Comparison of ENCODE assay signal across 8 cellular contexts in genomic region chr4:97903436-97904189, GRCh38.
DNase-seq lines count a peak whose midpoint lies in the region; ATAC-seq and TF ChIP-seq lines count a peak whose summit lies in the region.
"Not testable (repeated sequence)": the region's sequence is repeated elsewhere in the genome, so short reads cannot be mapped to it uniquely, and the experiment has no call there.

No MANE protein-coding gene starts in this region.

- not testable (repeated sequence) for H3K27ac Mint-ChIP-seq in Caco-2 (ENCODE audit: unreplicated experiment)
- H3K27ac Mint-ChIP-seq in WTC11: peak overlapping the region; percentile 89
- peak overlapping the region; percentile 52 for H3K27ac Mint-ChIP-seq in glutamatergic neuron (ENCODE audit: unreplicated experiment)
- peak overlapping the region; percentile 75 for H3K27ac Mint-ChIP-seq in neural crest cell (ENCODE audit: unreplicated experiment)

- DNase-seq in Caco-2 (peak; percentile 33 to 66), NCI-H2029 (lab: John Stamatoyannopoulos, UW) (peak; percentile 1), NCI-H748 (lab: John Stamatoyannopoulos, UW; ENCODE audit: unreplicated experiment) (peak; percentile 66), WTC11 (ENCODE audit: low spot score) (peak; percentile 76)
- DNase-seq in glutamatergic neuron; neural crest cell (ENCODE audit: low read depth, low spot score): not testable (repeated sequence)

- H3K9me3 Mint-ChIP-seq in Caco-2 (ENCODE audit: unreplicated experiment); glutamatergic neuron (ENCODE audit: unreplicated experiment): not testable (repeated sequence)
- peaks cover 20% of the 10 kb centered on the region for H3K9me3 Mint-ChIP-seq in WTC11
- H3K9me3 Mint-ChIP-seq in neural crest cell: peaks cover 12% of the 10 kb centered on the region

- H3K9ac ChIP-seq in ES-I3 (ENCODE audit: low read depth, low read length) (peak overlapping the region; percentile 56), HUES64 (ENCODE audit: low read depth, low read length) (peak overlapping the region; percentile 47; the same call in 1 of the 2 replicates)

- WGBS in HUES64: 76% methylated on average over 20 of the region's 23 CpGs

- 0 out of 2 replicates have a peak overlapping the region, but pooled peaks have one; percentile 7 for H3K4me3 ChIP-seq in Caco-2 (ENCODE audit: low read depth, low read length)
- peak overlapping the region; percentile 32 for H3K4me3 ChIP-seq in HUES64 (ENCODE audit: low read length)

- H3K27me3 Mint-ChIP-seq in Caco-2 (ENCODE audit: insufficient read depth, unreplicated experiment); glutamatergic neuron (ENCODE audit: unreplicated experiment); neural crest cell (ENCODE audit: low read depth): not testable (repeated sequence)
- peaks cover 11% of the 10 kb centered on the region for H3K27me3 Mint-ChIP-seq in WTC11 (ENCODE audit: low read depth)

- not testable (repeated sequence) for H3K36me3 ChIP-seq in Caco-2 (ENCODE audit: control insufficient read depth, insufficient read depth, low read length); ES-I3 (ENCODE audit: insufficient read depth, low read length); HUES64 (ENCODE audit: insufficient read depth, low read length)

- POLR2A ChIA-PET in Caco-2 (lab: Charles Lee); WTC11 (lab: Charles Lee): not testable (repeated sequence)

- ATAC-seq in WTC11: not testable (repeated sequence)

- not testable (repeated sequence) for H3K9me3 ChIP-seq in Caco-2; ES-I3 (ENCODE audit: control insufficient read depth, insufficient read depth, low read length)
- peaks cover 10% of the 10 kb centered on the region for H3K9me3 ChIP-seq in HUES64 (ENCODE audit: insufficient read depth, low read depth, low read length)

- H3K27me3 ChIP-seq in Caco-2 (replicated peaks; ENCODE audit: control insufficient read depth, insufficient read depth, low read length); HUES64 (ENCODE audit: insufficient read depth, low read length): not testable (repeated sequence)

- H3K4me1 Mint-ChIP-seq in Caco-2 (ENCODE audit: low read depth, unreplicated experiment); glutamatergic neuron (ENCODE audit: low read depth, unreplicated experiment); neural crest cell: not testable (repeated sequence)
- peaks cover 46% of the 10 kb centered on the region for H3K4me1 Mint-ChIP-seq in WTC11

- peak overlapping the region; percentile 57 for H3K4me3 Mint-ChIP-seq in Caco-2 (ENCODE audit: unreplicated experiment)
- peak overlapping the region; percentile 70 for H3K4me3 Mint-ChIP-seq in WTC11
- H3K4me3 Mint-ChIP-seq in glutamatergic neuron (ENCODE audit: unreplicated experiment): not testable (repeated sequence)
- H3K4me3 Mint-ChIP-seq in neural crest cell: peak overlapping the region; percentile 64

- intact Hi-C loops in Caco-2 (cut with micrococcal nuclease; ENCODE audit: unreplicated experiment): not testable (repeated sequence)

- not testable (repeated sequence) for H3K36me3 Mint-ChIP-seq in Caco-2 (ENCODE audit: insufficient read depth, unreplicated experiment); glutamatergic neuron (ENCODE audit: unreplicated experiment); neural crest cell (ENCODE audit: low read depth)
- peaks cover 13% of the 10 kb centered on the region for H3K36me3 Mint-ChIP-seq in WTC11

- not testable (repeated sequence) for H3K4me1 ChIP-seq in Caco-2; ES-I3 (ENCODE audit: insufficient read depth, low read length); HUES64 (ENCODE audit: insufficient read depth, low read length)

- TF ChIP-seq CTCF in Caco-2 (IDR thresholded peaks at IDR 0.05; ENCODE audit: insufficient read depth in 1 of 2, low read depth in 1 of 2, low read length in 1 of 2, severe bottlenecking in 1 of 2, unreplicated experiment in 1 of 2); WTC11 (IDR thresholded peaks at IDR 0.05); glutamatergic neuron (IDR thresholded peaks at IDR 0.05; ENCODE audit: partially characterized antibody, unreplicated experiment); neural crest cell (conservative IDR thresholded peaks at IDR 0.05): not testable (repeated sequence)

- CTCF ChIA-PET in Caco-2 (lab: Charles Lee); WTC11 (lab: Charles Lee): not testable (repeated sequence)

- H3K27ac ChIP-seq in HUES64 (ENCODE audit: low read depth, low read length): not testable (repeated sequence)

- BruUV-seq in Caco-2 (replicated peaks; lab: Mats Ljungman, UMichigan): not testable (repeated sequence)

TF ChIP-seq in WTC11, 78 proteins besides CTCF, POLR2A, EP300 and RAD21:
- TF ChIP-seq ZNF281 (CRISPR knock-in tag; IDR thresholded peaks at IDR 0.05): peak; percentile 81
- peak; percentile 49; the same call in 1 of the 2 replicates for TF ChIP-seq FOXP1 (CRISPR knock-in tag; IDR thresholded peaks at IDR 0.05; ENCODE audit: borderline replicate concordance)
- 0 out of 2 replicates have a peak, but pooled peaks have one; percentile 16 for TF ChIP-seq TEAD1 (CRISPR knock-in tag; IDR thresholded peaks at IDR 0.05)
- 0 out of 2 replicates have a peak, but pooled peaks have one; percentile 33 for TF ChIP-seq SP1 (CRISPR knock-in tag; conservative IDR thresholded peaks at IDR 0.05)
- TF ChIP-seq FOXK1 (CRISPR knock-in tag; IDR thresholded peaks at IDR 0.05): peak; percentile 69
TF ChIP-seq in WTC11: peak in this region for 5; not testable (repeated sequence) for 73.
